ENCODE assay signal across 9 cellular contexts in genomic region chr14:96275182-96276112, GRCh38. TPM values are rescaled to one million over a fixed set of nuclear protein-coding genes. Genes with fewer than 3 reads are reported as not detected.
DNase-seq lines count a peak whose midpoint lies in the region; ATAC-seq, FAIRE-seq and TF ChIP-seq lines count a peak whose summit lies in the region.
"Had no signal": no experiment of that assay in that cellular context is flagged by ENCODE, and none has a peak within 500 bp of the region (broad histone marks: within the 10 kb centered on the region; RNA-seq: fewer than 3 reads in every experiment).

No MANE protein-coding gene starts in this region.

- no peak for TF ChIP-seq EP300 in GM12878 (IDR thresholded peaks at IDR 0.05; ENCODE audit: borderline replicate concordance in 1 of 2, control insufficient read depth in 1 of 2, low read depth in 2 of 2, low read length in 2 of 2)

- H3K79me2 ChIP-seq in GM12878 (ENCODE audit: control insufficient read depth, insufficient read depth, low read length) = no peaks in the 10 kb centered on the region

- H3K4me1 ChIP-seq in GM12878 (ENCODE audit: control insufficient read depth, insufficient read depth, low read length) = no peaks in the 10 kb centered on the region

- H3K36me3 Mint-ChIP-seq in immature natural killer cell = peaks cover 3 to 4% (median 4%) of the 10 kb centered on the region in 3 donors

- no peak overlapping the region for H3K4me2 ChIP-seq in GM12878 (ENCODE audit: control insufficient read depth, insufficient read depth)

- CTCF ChIA-PET in GM12878 (lab: Yijun Ruan, JAX) = interaction anchor here (0.7 to 5.6 kb wide), 16 partner anchors 11 to 277 kb away, joined by 3 to 71 read pairs (median 5); no protein-coding TSS in a partner anchor

- peak; percentile 81 for TF ChIP-seq RAD21 in GM12878 (IDR thresholded peaks at IDR 0.05; ENCODE audit: insufficient read depth, low read depth, low read length)

- 10% methylated on average over 16 of the region's 16 CpGs for WGBS in GM12878 (ENCODE audit: insufficient coverage, insufficient replicate concordance, low lambda C conversion rate, missing lambda C conversion rate)

- peaks cover 0 to 9% (median 4%) of the 10 kb centered on the region in 6 donors for H3K9me3 Mint-ChIP-seq in immature natural killer cell

- RAD21 ChIA-PET in GM12878 (lab: Charles Lee; ENCODE audit: unreplicated experiment) = interaction anchor here (0.6 to 3.0 kb wide), 5 partner anchors 11 to 380 kb away, joined by 3 to 14 read pairs (median 3); no protein-coding TSS in a partner anchor

- no peak for TF ChIP-seq POLR2A in GM12878 (IDR thresholded peaks at IDR 0.05; ENCODE audit: low read depth, low read length)

- no peak overlapping the region for H3K27ac ChIP-seq in GM12878 (ENCODE audit: control insufficient read depth, insufficient read depth)

- H3K27ac Mint-ChIP-seq in immature natural killer cell = no peak overlapping the region

- DNase-seq in GM12864 (ENCODE audit: low read depth) (no peak), NCI-H1092 treated with DMSO at 0.1 percent for 48 hours (lab: John Stamatoyannopoulos, UW) (peak; percentile 52), T1000 (lab: John Stamatoyannopoulos, UW) (peak; percentile 34), GM12878 (ENCODE audit: low read depth, low spot score) (peak; percentile 7), immature natural killer cell (peak in 2 of 3 donors; percentile 5 to 7), mesenteric fat pad (ENCODE audit: low spot score) (no peak)
- peak; percentile 37 to 67 (median 61) for DNase-seq in stimulated activated CD4-positive, alpha-beta T cell treated with anti-CD3 and anti-CD28 coated beads, Interleukin-12 subunit alpha, Interleukin-12 subunit beta, amount 100 ng/mL, for 48 hours (ENCODE audit: low read depth in 2 of 3, low spot score in 1 of 3)

- H3K27me3 Mint-ChIP-seq in immature natural killer cell (ENCODE audit: low read depth in 3 of 3) = peaks cover 2 to 5% (median 3%) of the 10 kb centered on the region in 3 donors

- no peaks in the 10 kb centered on the region for H3K36me3 ChIP-seq in GM12878 (ENCODE audit: control insufficient read depth in 2 of 2, insufficient read depth in 2 of 2, low read length in 1 of 2)

- BruUV-seq in GM12878 (replicated peaks; lab: Mats Ljungman, UMichigan) = no TSS peak

- no peak overlapping the region for H2AFZ ChIP-seq in GM12878 (ENCODE audit: control insufficient read depth, low read depth, low read length)

- H3K4me3 ChIP-seq in GM12864 (ENCODE audit: low read depth, low read length) = no peak overlapping the region
- no peak overlapping the region for H3K4me3 ChIP-seq in GM12878

- SMC1A ChIA-PET in GM12878 (lab: Charles Lee; ENCODE audit: uncharacterized antibody, unreplicated experiment) = interaction anchor here (1.0 to 4.3 kb wide), 6 partner anchors 165 to 277 kb away, joined by 3 to 29 read pairs (median 4); no protein-coding TSS in a partner anchor

- no peaks in the 10 kb centered on the region for H4K20me1 ChIP-seq in GM12878 (ENCODE audit: control insufficient read depth, insufficient read depth)

- peak; percentile 93 for TF ChIP-seq CTCF in GM12864 (IDR thresholded peaks at IDR 0.05; ENCODE audit: low read depth, low read length, missing control alignments)
- peak; percentile 87 to 95 (median 89) for TF ChIP-seq CTCF in GM12878 (IDR thresholded peaks at IDR 0.05 in 2 of 3, conservative IDR thresholded peaks at IDR 0.05 in 1 of 3; ENCODE audit: control insufficient read depth in 2 of 3, extremely low read depth in 1 of 3, insufficient read depth in 1 of 3, low read depth in 3 of 3, low read length in 3 of 3)

- H3K9ac ChIP-seq in GM12878 (ENCODE audit: control insufficient read depth, insufficient read depth, low read length) = no peak overlapping the region

- intact Hi-C loops in GM12878 (cut with micrococcal nuclease; ENCODE audit: unreplicated experiment) = loop anchor here (1.0 to 5.0 kb wide), 4 partner anchors 175 to 713 kb away; no protein-coding TSS in a partner anchor

- in situ Hi-C loops in GM12878 (cut with MboI) = loop anchor here (5.0 kb wide), 1 partner anchor 178 kb away; no protein-coding TSS in a partner anchor

- H3K27me3 ChIP-seq in GM12878 (replicated peaks in 1 of 2; ENCODE audit: control insufficient read depth in 2 of 2, insufficient read depth in 2 of 2, low read length in 1 of 2) = no peaks in the 10 kb centered on the region

- H3K9me3 ChIP-seq in GM12878 (replicated peaks; ENCODE audit: control insufficient read depth, insufficient read depth, low read length) = no peaks in the 10 kb centered on the region; the same call in 2 of the 3 replicates

- H3K4me1 Mint-ChIP-seq in immature natural killer cell = no peaks in the 10 kb centered on the region

- peak; percentile 92 for FAIRE-seq in GM12878 (lab: Jason Lieb, UNC)

- ATAC-seq in GM12878 (peak; percentile 86), GM18502 (IDR thresholded peaks at IDR 0.05; ENCODE audit: poor library complexity, unreplicated experiment) (no peak)

- H3K4me3 Mint-ChIP-seq in immature natural killer cell = no peak overlapping the region

- POLR2A ChIA-PET in GM12878 (lab: Charles Lee) = no interaction called here

TF ChIP-seq in GM12878, 131 proteins besides CTCF, POLR2A, EP300 and RAD21:
- TF ChIP-seq DPF2 (IDR thresholded peaks at IDR 0.05) (no peak), RUNX3 (IDR thresholded peaks at IDR 0.05; ENCODE audit: low read length) (0 out of 2 replicates have a peak, but pooled peaks have one; percentile 13), ELK1 (IDR thresholded peaks at IDR 0.05; ENCODE audit: low read depth, low read length) (0 out of 2 replicates have a peak, but pooled peaks have one; percentile 16), HDGF (IDR thresholded peaks at IDR 0.05) (no peak), KAT2A (conservative IDR thresholded peaks at IDR 0.05; ENCODE audit: control insufficient read depth, low read depth, low read length) (no peak), SMC3 (IDR thresholded peaks at IDR 0.05; ENCODE audit: borderline replicate concordance, low read length) (peak; percentile 95), IKZF1 (conservative IDR thresholded peaks at IDR 0.05) (peak; percentile 30; the same call in 1 of the 2 replicates), ZBED1 (IDR thresholded peaks at IDR 0.05; ENCODE audit: borderline replicate concordance) (no peak), YY1 (IDR thresholded peaks at IDR 0.05; ENCODE audit: low read depth, low read length) (peak; percentile 85)
TF ChIP-seq in GM12878: peak in this region for 5.

RNA-seq across cellular contexts. Expression of gene BDKRB1, which starts 19.4 kb away (rescaled TPM):
- not detected in 2 replicates for total RNA-seq in GM12878 (2013; cell fraction: nucleolus; rRNA removed)
- not detected in 2 replicates for total RNA-seq in GM12878 (2014; rRNA removed)
- total RNA-seq in GM12878 (2014; rRNA removed; fragmentation: Illumina TruSeq; extraction: Trizol) = not detected in 2 replicates
- total RNA-seq in GM12878 (2021) = 0.21 TPM in 1 of 2 replicates, not detected in the other
- polyA plus RNA-seq in GM12878 (2011; ENCODE audit: low read depth) = not detected
- not detected in 2 replicates for polyA plus RNA-seq in GM12878 (2011; rRNA removed)
- polyA plus RNA-seq in GM12878 (2011; cell fraction: cytosol; rRNA removed) = not detected in 2 replicates
- polyA plus RNA-seq in GM12878 (2011; cell fraction: nucleus; rRNA removed) = not detected in 2 replicates
- 0.10 TPM in 1 of 2 replicates, not detected in the other for polyA plus RNA-seq in GM12878 (2012)
- not detected in 2 replicates for polyA plus RNA-seq in GM12878 (2014; fragmentation: Illumina TruSeq; extraction: Trizol)
- polyA plus RNA-seq in GM12878 (2014; fragmentation: Nextera tagmentation; extraction: Ambion mirVana) = not detected
- polyA plus RNA-seq in GM12878 (2014; rRNA removed) = not detected in 2 replicates
- polyA plus RNA-seq in GM12878 (2016; fragmentation: Nextera tagmentation; extraction: Ambion mirVana) = not detected
- polyA minus RNA-seq in GM12878 (2011; rRNA and poly(A)+ RNA removed) = not detected in 2 replicates
- not detected in 2 replicates for polyA minus RNA-seq in GM12878 (2011; cell fraction: cytosol; rRNA and poly(A)+ RNA removed)
- polyA minus RNA-seq in GM12878 (2011; cell fraction: nucleus; rRNA and poly(A)+ RNA removed) = not detected in 2 replicates
- polyA plus RNA-seq in immature natural killer cell = not detected
- 0.71 TPM for total RNA-seq in mesenteric fat pad
- total RNA-seq: glomerular endothelial cell had no signal

Comparison
In these comparisons a context has a peak if more than half of its experiments do, and no peak if none do; other contexts are left out.
1. DNase-seq: peak in NCI-H1092 treated with DMSO at 0.1 percent for 48 hours (single experiment), T1000 (single experiment), GM12878 (single experiment), immature natural killer cell (2 of 3) and stimulated activated CD4-positive, alpha-beta T cell treated with anti-CD3 and anti-CD28 coated beads, Interleukin-12 subunit alpha, Interleukin-12 subunit beta, amount 100 ng/mL, for 48 hours (3 of 3); none in GM12864 (single experiment) and mesenteric fat pad (single experiment).